Comparison of ENCODE assay signal across 9 cellular contexts in the genomic region with DNA sequence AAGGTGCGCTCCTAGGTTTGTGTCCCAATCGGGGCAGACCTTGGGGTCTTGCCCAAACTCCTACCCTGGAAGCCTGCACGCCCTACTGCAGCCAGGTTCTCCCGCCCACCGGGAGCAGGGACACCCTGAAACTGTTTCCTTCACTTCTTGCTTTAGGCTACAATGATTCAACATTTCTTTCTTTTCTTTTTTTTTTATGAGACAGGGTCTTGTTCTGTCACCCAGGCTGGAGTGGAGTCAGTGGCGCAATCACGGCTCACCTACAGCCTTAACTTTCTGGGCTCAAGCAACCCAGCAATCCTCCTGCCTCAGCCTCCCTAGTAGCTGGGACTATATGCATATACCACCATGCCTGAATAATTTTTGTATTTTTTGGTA.
DNase-seq lines count a peak whose midpoint lies in the region; ATAC-seq and TF ChIP-seq lines count a peak whose summit lies in the region.
"Had no signal": no experiment of that assay in that cellular context is flagged by ENCODE, and none has a peak within 500 bp of the region (broad histone marks: within the 10 kb centered on the region; RNA-seq: fewer than 3 reads in every experiment).

No MANE protein-coding gene starts in this region.

- no peak overlapping the region for H3K9ac ChIP-seq in endodermal cell (ENCODE audit: extremely low read depth, low read length, poor library complexity, severe bottlenecking)
- no peak overlapping the region for H3K9ac ChIP-seq in trophoblast cell (ENCODE audit: low read length)

- H3K79me1 ChIP-seq in trophoblast cell (ENCODE audit: low read length) = peaks cover 10% of the 10 kb centered on the region

- H3F3A ChIP-seq in PC-9 (ENCODE audit: insufficient read depth, low read depth) = peaks cover 36% of the 10 kb centered on the region

- no peak overlapping the region for H4K91ac ChIP-seq in trophoblast cell (ENCODE audit: low read depth, low read length)

- intact Hi-C loops in PC-9 (cut with micrococcal nuclease; ENCODE audit: unreplicated experiment) = loop anchor here (2.0 to 5.0 kb wide), 2 partner anchors 17 to 74 kb away; partner anchors contain the start of gene ITPKB
- intact Hi-C loops in transverse colon (cut with DNase I; ENCODE audit: low total_unique reads) = no loop called here

- H2BK5ac ChIP-seq in trophoblast cell (ENCODE audit: low read depth, low read length, poor library complexity) = peak overlapping the region; percentile 51

- H4K12ac ChIP-seq in trophoblast cell (ENCODE audit: low read depth, low read length) = no peak overlapping the region

- TF ChIP-seq CTCF in GM12875 (IDR thresholded peaks at IDR 0.05; ENCODE audit: borderline replicate concordance, insufficient read depth, low read depth, low read length) (no peak), PC-9 (conservative IDR thresholded peaks at IDR 0.05) (no peak), endodermal cell (conservative IDR thresholded peaks at IDR 0.05) (no peak), transverse colon (IDR thresholded peaks at IDR 0.05) (no peak), gastroesophageal sphincter (IDR thresholded peaks at IDR 0.05) (no peak)

- POLR2A ChIA-PET in PC-9 (lab: Charles Lee; ENCODE audit: unreplicated experiment) = no interaction called here

- peak overlapping the region; percentile 3 for H2BK12ac ChIP-seq in trophoblast cell (ENCODE audit: low read length)

- H3K27ac ChIP-seq in PC-9 (peak overlapping the region; percentile 59), endodermal cell (ENCODE audit: low read depth, low read length) (no peak overlapping the region), trophoblast cell (ENCODE audit: low read depth, low read length) (peak overlapping the region; percentile 15), transverse colon (no peak overlapping the region), gastroesophageal sphincter (peak overlapping the region in 1 of 4 donors; percentile 73)

- 92 to 96% methylated on average over 3 to 7 of the region's 7 CpGs for WGBS in endodermal cell (ENCODE audit: insufficient coverage in 1 of 2, insufficient read length in 1 of 2), 2 experiments
- no CpG with 5 or more reads among the region's 7 CpGs for WGBS in trophoblast cell (ENCODE audit: extremely low coverage, insufficient coverage, insufficient read length)
- 73 to 79% methylated on average over 5 to 7 of the region's 7 CpGs for WGBS in transverse colon (ENCODE audit: low coverage in 1 of 2), 2 donors
- 60 to 71% methylated on average over 3 to 7 of the region's 7 CpGs for WGBS in gastroesophageal sphincter (ENCODE audit: low coverage in 1 of 2), 2 donors

- H4K8ac ChIP-seq in trophoblast cell (ENCODE audit: low read depth, low read length) = no peak overlapping the region

- ATAC-seq in GM21515 (IDR thresholded peaks at IDR 0.05; ENCODE audit: unreplicated experiment) (no peak), gastroesophageal sphincter (no peak)

- peaks cover 42% of the 10 kb centered on the region for H3K4me1 ChIP-seq in PC-9 (replicated peaks; ENCODE audit: insufficient read depth)
- H3K4me1 ChIP-seq in endodermal cell (ENCODE audit: control insufficient read depth, insufficient read depth, low read length) = peaks cover 3% of the 10 kb centered on the region
- peaks cover 34 to 35% of the 10 kb centered on the region in 2 experiments for H3K4me1 ChIP-seq in trophoblast cell (ENCODE audit: control insufficient read depth in 1 of 2, insufficient read depth in 2 of 2, low read length in 2 of 2)
- peaks cover 37 to 87% (median 60%) of the 10 kb centered on the region in 4 donors for H3K4me1 ChIP-seq in transverse colon
- H3K4me1 ChIP-seq in gastroesophageal sphincter = peaks cover 0 to 83% (median 53%) of the 10 kb centered on the region in 3 donors

- H2AFZ ChIP-seq in PC-9 (no peak overlapping the region), trophoblast cell (ENCODE audit: insufficient read depth, low read length, poor library complexity) (no peak overlapping the region)

- H3K4me3 ChIP-seq in GM12875 (ENCODE audit: low read depth, low read length) (peak overlapping the region; percentile 35), PC-9 (peak overlapping the region; percentile 38; the same call in 1 of the 2 replicates), endodermal cell (ENCODE audit: low read length) (no peak overlapping the region), trophoblast cell (ENCODE audit: low read depth, low read length) (no peak overlapping the region), transverse colon (no peak overlapping the region), H7 (ENCODE audit: insufficient read depth, low read depth, low read length) (no peak overlapping the region), gastroesophageal sphincter (no peak overlapping the region)

- no peaks in the 10 kb centered on the region for H3K27me3 Mint-ChIP-seq in endodermal cell (ENCODE audit: insufficient read depth)

- H3K14ac ChIP-seq in trophoblast cell (ENCODE audit: low read length) = no peak overlapping the region

- H3K18ac ChIP-seq in trophoblast cell (ENCODE audit: low read length) = no peak overlapping the region

- no peaks in the 10 kb centered on the region for H3K36me3 Mint-ChIP-seq in endodermal cell (ENCODE audit: low read depth)

- H3K27me3 ChIP-seq in PC-9 (ENCODE audit: insufficient read depth, low read depth) (no peaks in the 10 kb centered on the region), endodermal cell (ENCODE audit: control insufficient read depth, insufficient read depth, low read length, poor library complexity, severe bottlenecking) (no peaks in the 10 kb centered on the region), trophoblast cell (ENCODE audit: insufficient read depth, low read length) (no peaks in the 10 kb centered on the region), transverse colon (no peaks in the 10 kb centered on the region), H7 (ENCODE audit: control insufficient read depth, insufficient read depth, low read length) (no peaks in the 10 kb centered on the region), gastroesophageal sphincter (no peaks in the 10 kb centered on the region)

- no TSS peak for BruUV-seq in PC-9 (replicated peaks; lab: Mats Ljungman, UMichigan)

- H3K9me3 ChIP-seq in PC-9 (ENCODE audit: insufficient read depth, low read depth) = no peaks in the 10 kb centered on the region
- H3K9me3 ChIP-seq in endodermal cell (ENCODE audit: control insufficient read depth, low read length) = no peaks in the 10 kb centered on the region
- no peaks in the 10 kb centered on the region for H3K9me3 ChIP-seq in trophoblast cell (ENCODE audit: insufficient read depth, low read depth, low read length)
- no peaks in the 10 kb centered on the region for H3K9me3 ChIP-seq in transverse colon
- no peaks in the 10 kb centered on the region for H3K9me3 ChIP-seq in gastroesophageal sphincter

- no peaks in the 10 kb centered on the region for H3K9me2 ChIP-seq in PC-9 (ENCODE audit: insufficient read depth)

- no peak for TF ChIP-seq POLR2A in transverse colon (IDR thresholded peaks at IDR 0.05)
- no peak for TF ChIP-seq POLR2A in gastroesophageal sphincter (IDR thresholded peaks at IDR 0.05)

- H2BK120ac ChIP-seq in trophoblast cell (ENCODE audit: insufficient read depth, low read length, poor library complexity) = no peak overlapping the region

- H3K4me2 ChIP-seq in PC-9 (peak overlapping the region; percentile 71), trophoblast cell (ENCODE audit: low read length) (no peak overlapping the region)

- peak in 1 of 2 experiments; percentile 54 for DNase-seq in PC-9
- no peak for DNase-seq in endodermal cell
- no peak for DNase-seq in trophoblast cell
- no peak for DNase-seq in transverse colon
- no peak for DNase-seq in H7
- DNase-seq: NCI-H2171 had no signal

- H4K20me1 ChIP-seq in PC-9 (ENCODE audit: insufficient read depth) = no peaks in the 10 kb centered on the region

- H3K36me3 ChIP-seq in PC-9 (ENCODE audit: low read depth) (no peaks in the 10 kb centered on the region), endodermal cell (ENCODE audit: control insufficient read depth, insufficient read depth, low read length) (peaks cover 6% of the 10 kb centered on the region), trophoblast cell (ENCODE audit: control insufficient read depth in 1 of 2, insufficient read depth in 2 of 2, low read length in 2 of 2) (no peaks in the 10 kb centered on the region), transverse colon (no peaks in the 10 kb centered on the region), H7 (replicated peaks; ENCODE audit: control insufficient read depth, insufficient read depth, low read length) (no peaks in the 10 kb centered on the region), gastroesophageal sphincter (no peaks in the 10 kb centered on the region)

- H3K4me1 Mint-ChIP-seq in endodermal cell = peaks cover 31% of the 10 kb centered on the region

- no peaks in the 10 kb centered on the region for H3K9me3 Mint-ChIP-seq in endodermal cell

- H3K27ac Mint-ChIP-seq in endodermal cell = peak overlapping the region; percentile 72

- H2AK5ac ChIP-seq in trophoblast cell (ENCODE audit: low read length) = peak overlapping the region; percentile 45

- H3K79me2 ChIP-seq in PC-9 (ENCODE audit: low read depth) = peaks cover 23% of the 10 kb centered on the region; the same call in 1 of the 2 replicates
- no peaks in the 10 kb centered on the region for H3K79me2 ChIP-seq in trophoblast cell (ENCODE audit: control insufficient read depth, insufficient read depth, low read length, poor library complexity)

- in situ Hi-C loops in transverse colon (cut with MboI; ENCODE audit: low pct_ligation_motif_present in 1 of 4, low pct_unique_long_range_greater_than_20kb in 1 of 4, low sequenced_read_pairs in 3 of 4) = no loop called here

- H3K4me3 Mint-ChIP-seq in endodermal cell = no peak overlapping the region

- TF ChIP-seq EP300 in transverse colon (IDR thresholded peaks at IDR 0.05; ENCODE audit: low read depth) = no peak
- no peak for TF ChIP-seq EP300 in gastroesophageal sphincter (IDR thresholded peaks at IDR 0.05)

- CTCF ChIA-PET in PC-9 (lab: Charles Lee) = no interaction called here

- H3K23ac ChIP-seq in trophoblast cell (ENCODE audit: low read length) = no peak overlapping the region

- no peak overlapping the region for H3K4ac ChIP-seq in trophoblast cell (ENCODE audit: low read depth, low read length)

Comparison
In these comparisons a context has a peak if more than half of its experiments do, and no peak if none do; other contexts are left out.
1. H3K4me3 ChIP-seq: peak in GM12875 (single experiment) and PC-9 (single experiment); none in endodermal cell (single experiment), trophoblast cell (single experiment), transverse colon (0 of 4), H7 (single experiment) and gastroesophageal sphincter (0 of 2).
2. H3K27ac ChIP-seq: peak in PC-9 (single experiment) and trophoblast cell (single experiment); none in endodermal cell (single experiment) and transverse colon (0 of 4).